8 cellular contexts compared by ENCODE assay signal in the genomic region with DNA sequence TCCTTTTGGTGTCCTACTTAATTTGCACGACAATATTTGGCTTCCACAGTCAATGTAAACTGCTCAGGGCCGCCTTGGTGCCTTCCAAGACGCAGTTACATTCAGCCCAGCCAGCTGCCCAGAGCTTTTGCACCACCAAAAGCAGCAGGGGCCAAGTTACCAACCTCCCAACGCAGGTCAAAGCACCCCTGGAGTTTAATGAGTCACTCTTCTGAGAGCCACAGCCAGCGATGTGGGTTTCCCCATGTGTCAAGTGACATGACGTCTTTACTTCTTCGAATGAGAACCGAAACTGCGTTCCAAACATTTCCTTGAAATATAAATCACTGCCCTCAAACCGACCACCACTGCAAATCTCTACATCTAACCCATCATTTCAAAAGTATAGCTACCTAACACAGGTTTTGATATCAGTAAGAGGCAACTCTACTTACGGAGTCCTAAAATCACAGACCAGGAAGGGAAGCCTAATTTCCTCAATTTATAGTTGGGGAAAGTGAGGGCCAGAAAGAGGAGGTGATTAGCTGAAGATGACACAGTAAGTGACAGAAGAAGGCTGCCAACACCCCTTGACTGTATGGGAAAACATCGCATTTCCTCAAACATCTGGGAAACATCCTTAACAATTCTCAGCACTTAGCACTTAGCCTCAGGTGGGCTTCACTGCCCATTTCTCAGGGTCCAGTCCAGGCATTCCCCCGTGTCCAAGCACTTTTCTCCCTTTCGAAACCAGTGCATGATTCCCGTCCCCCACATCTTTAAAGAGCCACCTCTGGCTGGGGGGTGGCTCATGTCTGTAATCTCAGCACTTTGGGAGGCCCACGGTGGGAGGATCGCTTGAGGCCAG. TPM values are rescaled to one million over a fixed set of nuclear protein-coding genes. Genes with fewer than 3 reads are reported as not detected.
DNase-seq lines count a peak whose midpoint lies in the region; ATAC-seq and TF ChIP-seq lines count a peak whose summit lies in the region.

No MANE protein-coding gene starts in this region.

- no peaks in the 10 kb centered on the region for H3K9me3 ChIP-seq in ascending aorta
- H3K9me3 ChIP-seq in lower lobe of right lung: no peaks in the 10 kb centered on the region

- peak overlapping the region in 1 of 2 donors; percentile 42 for H3K27ac ChIP-seq in ascending aorta
- peak overlapping the region; percentile 69 for H3K27ac ChIP-seq in lower lobe of right lung
- peak overlapping the region in 1 of 2 donors; percentile 40 for H3K27ac ChIP-seq in coronary artery

- H3K4me1 ChIP-seq in ascending aorta (peaks cover 6 to 18% of the 10 kb centered on the region in 2 donors), lower lobe of right lung (peaks cover 30% of the 10 kb centered on the region)

- no peak for TF ChIP-seq CTCF in ascending aorta (IDR thresholded peaks at IDR 0.05)
- TF ChIP-seq CTCF in lower lobe of right lung (IDR thresholded peaks at IDR 0.05): no peak
- no peak for TF ChIP-seq CTCF in coronary artery (IDR thresholded peaks at IDR 0.05)

- ATAC-seq in GM19395 (IDR thresholded peaks at IDR 0.05; ENCODE audit: unreplicated experiment) (peak; percentile 96), HG03280 (IDR thresholded peaks at IDR 0.05; ENCODE audit: unreplicated experiment) (peak; percentile 94), SK-N-SH treated with all-trans-retinoic acid at 6 μM for 48 hours (peak; percentile 65), lower lobe of right lung (peak; percentile 86 to 89)

- H3K36me3 ChIP-seq in ascending aorta: no peaks in the 10 kb centered on the region
- no peaks in the 10 kb centered on the region for H3K36me3 ChIP-seq in lower lobe of right lung

- intact Hi-C loops in ascending aorta (cut with DNase I) (no loop called here), lower lobe of right lung (cut with DNase I) (no loop called here)

- peak; percentile 71 for DNase-seq in AG20443 (ENCODE audit: low spot score)
- DNase-seq in ascending aorta (ENCODE audit: low spot score in 2 of 2): peak; percentile 57 to 81
- DNase-seq in lower lobe of right lung: peak; percentile 74
- peak; percentile 41 to 78 for DNase-seq in stimulated activated CD8-positive, alpha-beta memory T cell treated with anti-CD3 and anti-CD28 coated beads, Interleukin-7, amount 100 ng/mL, for 48 hours (ENCODE audit: extremely low read depth in 1 of 2, low read depth in 1 of 2)
- no peak for DNase-seq in coronary artery (ENCODE audit: low spot score)

- H3K27me3 ChIP-seq in ascending aorta: no peaks in the 10 kb centered on the region
- no peaks in the 10 kb centered on the region for H3K27me3 ChIP-seq in lower lobe of right lung (ENCODE audit: low read depth)

- H3K4me3 ChIP-seq in ascending aorta: peak overlapping the region in 1 of 2 donors; percentile 21
- H3K4me3 ChIP-seq in lower lobe of right lung: no peak overlapping the region
- H3K4me3 ChIP-seq in coronary artery: no peak overlapping the region

TF ChIP-seq in SK-N-SH treated with all-trans-retinoic acid at 6 μM for 48 hours, 23 proteins besides CTCF, POLR2A, EP300 and RAD21:
- TF ChIP-seq TOX (CRISPR knock-in tag; IDR thresholded peaks at IDR 0.05; ENCODE audit: borderline replicate concordance) (peak; percentile 85; the same call in 1 of the 2 replicates), ARNTL (CRISPR knock-in tag; IDR thresholded peaks at IDR 0.05; ENCODE audit: borderline replicate concordance, low read depth) (no peak), ZNF8 (CRISPR knock-in tag; IDR thresholded peaks at IDR 0.05) (no peak), ISL1 (CRISPR knock-in tag; IDR thresholded peaks at IDR 0.05) (peak; percentile 29)

RNA-seq across cellular contexts. Expression of gene MB21D2, which starts 24.5 kb away (rescaled TPM):
- total RNA-seq in ascending aorta (0.11 TPM), lower lobe of right lung (5.0 TPM)
